Comparison of ENCODE assay signal across 33 cellular contexts in the genomic region with DNA sequence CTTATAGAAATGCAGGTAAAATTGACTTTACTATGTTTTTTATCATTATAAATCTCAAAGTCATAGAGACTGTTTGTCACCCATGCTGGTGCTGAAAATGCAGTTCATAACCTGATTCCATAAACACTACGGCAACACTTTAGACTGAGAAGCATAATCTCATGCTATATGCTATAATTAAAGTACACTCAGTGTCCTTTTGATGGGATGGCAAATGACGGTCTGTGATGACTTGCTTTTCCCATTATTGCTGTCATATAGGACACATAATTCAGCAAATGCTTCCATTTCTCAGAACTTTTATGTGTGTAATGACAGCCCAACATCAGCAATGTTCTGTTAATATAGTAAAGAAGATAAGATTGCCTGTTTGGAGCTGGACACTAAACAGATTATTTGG.
"Had no signal": no experiment of that assay in that cellular context is flagged by ENCODE, and none has a peak within 500 bp of the region (broad histone marks: within the 10 kb centered on the region; RNA-seq: fewer than 3 reads in every experiment).

No MANE protein-coding gene starts in this region.

- H3K27ac ChIP-seq: PC-9, RWPE1, SJCRH30, SK-N-MC had no signal

- DNase-seq: Kasumi-1, KG1, MG63, NCI-H1048, NCI-H1092 treated with DMSO at 0.1 percent for 48 hours, NCI-H1105 treated with DMSO at 0.1 percent for 48 hours, NCI-H1436, NCI-H146, NCI-H1694, NCI-H187, NCI-H1930, NCI-H2029 treated with DMSO at 0.1 percent for 48 hours, NCI-H2081 treated with DMSO at 0.1 percent for 48 hours, NCI-H2107, NCI-H2171, NCI-H226, NCI-H446 treated with DMSO at 0.1 percent for 48 hours, NCI-H510A, NCI-H524, NCI-H526, NCI-H774, PC-9, SHP77, SIG-M5, SJCRH30, SW 1271, T-helper 1 cell had no signal

- H3K4me2 ChIP-seq: PC-9 had no signal

- H3K4me1 ChIP-seq: SJCRH30 had no signal

- H3K36me3 ChIP-seq: MG63, SJCRH30 had no signal

- H3K9me3 ChIP-seq: MG63, SJCRH30 had no signal

- H3K27me3 ChIP-seq: MG63, SJCRH30 had no signal

- FAIRE-seq: RCC 7860 had no signal

- H3K4me3 ChIP-seq: MG63, PC-9, SJCRH30, SK-N-MC had no signal

- H2AFZ ChIP-seq: PC-9 had no signal

- ATAC-seq: Panc1, Right ventricle myocardium inferior, SK-N-SH treated with all-trans-retinoic acid at 6 μM for 48 hours had no signal
